In the genomic region with DNA sequence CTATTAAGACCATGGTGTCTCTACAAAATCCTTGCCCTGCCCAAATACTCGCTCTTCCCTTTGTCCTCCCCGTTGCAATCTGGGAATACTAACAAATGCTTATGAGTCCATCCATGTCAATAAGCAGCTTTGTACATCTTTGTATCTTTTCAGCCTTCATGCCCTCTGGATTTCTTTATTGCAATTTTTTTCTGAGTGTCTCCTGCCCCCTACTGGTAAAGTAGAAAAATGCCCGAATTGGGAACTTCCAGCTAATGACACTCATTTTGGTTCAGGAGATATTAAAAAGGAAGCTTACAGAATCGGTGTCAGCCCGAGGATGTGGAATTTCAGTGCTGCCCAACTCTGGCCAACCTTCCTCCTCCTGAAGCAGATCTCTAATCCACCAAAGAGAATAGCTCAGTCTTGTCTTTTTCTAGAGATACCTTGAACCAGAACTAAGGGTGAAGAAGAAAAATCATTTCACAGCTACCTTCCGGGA, we compare ENCODE assay signal across 8 cellular contexts. TPM values are rescaled to one million over a fixed set of nuclear protein-coding genes. Genes with fewer than 3 reads are reported as not detected.
DNase-seq lines count a peak whose midpoint lies in the region; ATAC-seq, FAIRE-seq and TF ChIP-seq lines count a peak whose summit lies in the region.

No MANE protein-coding gene starts in this region.

- no peaks in the 10 kb centered on the region for H3K27me3 ChIP-seq in OCI-LY1 (ENCODE audit: insufficient read depth, low read length)
- no peaks in the 10 kb centered on the region for H3K27me3 ChIP-seq in lower lobe of right lung (ENCODE audit: low read depth)

- no peak overlapping the region for H3K4me2 ChIP-seq in OCI-LY1 (ENCODE audit: low read length)

- H3K36me3 ChIP-seq in OCI-LY1 (ENCODE audit: insufficient read depth, low read length) (peaks cover 49% of the 10 kb centered on the region), lower lobe of right lung (peaks cover 100% of the 10 kb centered on the region)

- no peaks in the 10 kb centered on the region for H3K9me3 ChIP-seq in OCI-LY1 (ENCODE audit: low read length)
- no peaks in the 10 kb centered on the region for H3K9me3 ChIP-seq in lower lobe of right lung

- intact Hi-C loops in lower lobe of right lung (cut with DNase I) (loop anchor here (10.0 kb wide), 1 partner anchor 57 kb away; no protein-coding TSS in a partner anchor), posterior vena cava (cut with DNase I) (loop anchor here (2.0 to 5.0 kb wide), 2 partner anchors 49 to 55 kb away; no protein-coding TSS in a partner anchor)

- ATAC-seq in lower lobe of right lung = peak; percentile 33 to 34
- no peak for ATAC-seq in GM19324 (IDR thresholded peaks at IDR 0.05; ENCODE audit: low FRiP score, unreplicated experiment)
- no peak for ATAC-seq in GM21723 (IDR thresholded peaks at IDR 0.05; ENCODE audit: unreplicated experiment)

- no peaks in the 10 kb centered on the region for H3K79me2 ChIP-seq in OCI-LY1 (ENCODE audit: insufficient read depth, low read length)

- H4K20me1 ChIP-seq in OCI-LY1 (ENCODE audit: insufficient read depth, low read length) = no peaks in the 10 kb centered on the region

- H3K27ac ChIP-seq in OCI-LY1 (ENCODE audit: low read depth, low read length, poor library complexity, severe bottlenecking) (no peak overlapping the region), lower lobe of right lung (no peak overlapping the region)

- FAIRE-seq in HTR-8/SVneo (lab: Jason Lieb, UNC) = no peak

- no peaks in the 10 kb centered on the region for H3K9me2 ChIP-seq in OCI-LY1 (ENCODE audit: low read depth, low read length)

- peak; percentile 65 for TF ChIP-seq CTCF in OCI-LY1 (IDR thresholded peaks at IDR 0.05; ENCODE audit: low read length)
- peak; percentile 79 for TF ChIP-seq CTCF in lower lobe of right lung (IDR thresholded peaks at IDR 0.05)

- DNase-seq in DMS 273 (lab: John Stamatoyannopoulos, UW; ENCODE audit: unreplicated experiment) = peak; percentile 54
- DNase-seq in HTR-8/SVneo (ENCODE audit: insufficient read length, low spot score) = peak; percentile 45
- peak; percentile 72 for DNase-seq in central memory CD4-positive, alpha-beta T cell
- DNase-seq in lower lobe of right lung = no peak
- DNase-seq in posterior vena cava (ENCODE audit: low spot score) = no peak

- no peak overlapping the region for H2AFZ ChIP-seq in OCI-LY1 (ENCODE audit: low read length)

- no peak overlapping the region for H3K9ac ChIP-seq in OCI-LY1 (ENCODE audit: low read length)

- H3K4me1 ChIP-seq in OCI-LY1 (ENCODE audit: insufficient read depth, low read length, severe bottlenecking) = no peaks in the 10 kb centered on the region
- H3K4me1 ChIP-seq in lower lobe of right lung = peaks cover 34% of the 10 kb centered on the region

- H3K4me3 ChIP-seq in OCI-LY1 (ENCODE audit: low read depth, low read length, poor library complexity, severe bottlenecking) (no peak overlapping the region), lower lobe of right lung (no peak overlapping the region)

- no peaks in the 10 kb centered on the region for H3F3A ChIP-seq in OCI-LY1 (ENCODE audit: insufficient read depth, low read length)

RNA-seq across cellular contexts. Expression of a gene that starts 46.0 kb away (rescaled TPM):
- total RNA-seq in lower lobe of right lung = 49.5 TPM
- 10 to 100 TPM; 31.9 to 32.4 TPM for total RNA-seq in posterior vena cava

Comparison
In these comparisons a context has a peak if more than half of its experiments do, and no peak if none do; other contexts are left out.
1. DNase-seq: peak in DMS 273 (single experiment), HTR-8/SVneo (single experiment) and central memory CD4-positive, alpha-beta T cell (single experiment); none in lower lobe of right lung (single experiment) and posterior vena cava (single experiment).
2. ATAC-seq: peak in lower lobe of right lung (2 of 2); none in GM19324 (single experiment) and GM21723 (single experiment).